ENCODE assay signal across 8 cellular contexts in genomic region chr9:3732077-3733038, GRCh38.
DNase-seq lines count a peak whose midpoint lies in the region; ATAC-seq and TF ChIP-seq lines count a peak whose summit lies in the region.

No MANE protein-coding gene starts in this region.

- no peaks in the 10 kb centered on the region for H3K9me3 Mint-ChIP-seq in stimulated activated effector memory CD8-positive, alpha-beta T cell treated with anti-CD3 and anti-CD28 coated beads, Interleukin-12 subunit alpha, Interleukin-12 subunit beta, amount 100 ng/mL, for 72 hours

- H3K4me1 Mint-ChIP-seq in stimulated activated effector memory CD8-positive, alpha-beta T cell treated with anti-CD3 and anti-CD28 coated beads, Interleukin-12 subunit alpha, Interleukin-12 subunit beta, amount 100 ng/mL, for 72 hours: peaks cover 18% of the 10 kb centered on the region

- no peaks in the 10 kb centered on the region for H3K9me3 ChIP-seq in left lung

- TF ChIP-seq CTCF in C4-2B (conservative IDR thresholded peaks at IDR 0.05) (peak; percentile 84), choroid plexus epithelial cell (conservative IDR thresholded peaks at IDR 0.05; ENCODE audit: low read depth, low read length) (peak; percentile 76), left lung (IDR thresholded peaks at IDR 0.05) (peak; percentile 71 to 80)

- H3K4me3 ChIP-seq in choroid plexus epithelial cell (ENCODE audit: low read depth, low read length) (peak overlapping the region; percentile 41), left lung (no peak overlapping the region)

- peaks cover 4% of the 10 kb centered on the region in 2 donors for H3K4me1 ChIP-seq in left lung

- H3K27ac ChIP-seq in C4-2B: no peak overlapping the region
- no peak overlapping the region for H3K27ac ChIP-seq in left lung

- H3K4me3 Mint-ChIP-seq in stimulated activated effector memory CD8-positive, alpha-beta T cell treated with anti-CD3 and anti-CD28 coated beads, Interleukin-12 subunit alpha, Interleukin-12 subunit beta, amount 100 ng/mL, for 72 hours: no peak overlapping the region

- no peaks in the 10 kb centered on the region for H3K27me3 ChIP-seq in left lung

- ATAC-seq in GM18861 (IDR thresholded peaks at IDR 0.05; ENCODE audit: unreplicated experiment): peak; percentile 96
- ATAC-seq in HG03025 (IDR thresholded peaks at IDR 0.05; ENCODE audit: low FRiP score, unreplicated experiment): peak; percentile 87
- peak; percentile 100 for ATAC-seq in left lung
- peak; percentile 90 for ATAC-seq in stimulated activated effector memory CD8-positive, alpha-beta T cell treated with anti-CD3 and anti-CD28 coated beads, Interleukin-12 subunit alpha, Interleukin-12 subunit beta, amount 100 ng/mL, for 72 hours

- H3K36me3 ChIP-seq in left lung: no peaks in the 10 kb centered on the region

- peak; percentile 37 for DNase-seq in NCI-H146 treated with DMSO at 0.1 percent for 48 hours (lab: John Stamatoyannopoulos, UW; ENCODE audit: unreplicated experiment)
- DNase-seq in SW480 (ENCODE audit: low spot score): peak; percentile 73
- peak; percentile 95 for DNase-seq in choroid plexus epithelial cell (ENCODE audit: low read depth)
- DNase-seq in left lung: no peak
- DNase-seq in stimulated activated effector memory CD8-positive, alpha-beta T cell treated with anti-CD3 and anti-CD28 coated beads, Interleukin-12 subunit alpha, Interleukin-12 subunit beta, amount 100 ng/mL, for 72 hours (ENCODE audit: low spot score in 2 of 2): peak; percentile 20 to 68

- intact Hi-C loops in left lung (cut with DNase I): no loop called here

- no peaks in the 10 kb centered on the region for H3K36me3 Mint-ChIP-seq in stimulated activated effector memory CD8-positive, alpha-beta T cell treated with anti-CD3 and anti-CD28 coated beads, Interleukin-12 subunit alpha, Interleukin-12 subunit beta, amount 100 ng/mL, for 72 hours

- H3K27ac Mint-ChIP-seq in stimulated activated effector memory CD8-positive, alpha-beta T cell treated with anti-CD3 and anti-CD28 coated beads, Interleukin-12 subunit alpha, Interleukin-12 subunit beta, amount 100 ng/mL, for 72 hours: no peak overlapping the region

Comparison
In these comparisons a context has a peak if more than half of its experiments do, and no peak if none do; other contexts are left out.
1. DNase-seq: peak in NCI-H146 treated with DMSO at 0.1 percent for 48 hours (single experiment), SW480 (single experiment), choroid plexus epithelial cell (single experiment) and stimulated activated effector memory CD8-positive, alpha-beta T cell treated with anti-CD3 and anti-CD28 coated beads, Interleukin-12 subunit alpha, Interleukin-12 subunit beta, amount 100 ng/mL, for 72 hours (2 of 2); none in left lung (0 of 2).
2. Peak in every context shown above with its lines, with median percentiles within 50 percentile points of each other: CTCF ChIP-seq and ATAC-seq.